Comparison of ENCODE assay signal across 8 cellular contexts in the genomic region with DNA sequence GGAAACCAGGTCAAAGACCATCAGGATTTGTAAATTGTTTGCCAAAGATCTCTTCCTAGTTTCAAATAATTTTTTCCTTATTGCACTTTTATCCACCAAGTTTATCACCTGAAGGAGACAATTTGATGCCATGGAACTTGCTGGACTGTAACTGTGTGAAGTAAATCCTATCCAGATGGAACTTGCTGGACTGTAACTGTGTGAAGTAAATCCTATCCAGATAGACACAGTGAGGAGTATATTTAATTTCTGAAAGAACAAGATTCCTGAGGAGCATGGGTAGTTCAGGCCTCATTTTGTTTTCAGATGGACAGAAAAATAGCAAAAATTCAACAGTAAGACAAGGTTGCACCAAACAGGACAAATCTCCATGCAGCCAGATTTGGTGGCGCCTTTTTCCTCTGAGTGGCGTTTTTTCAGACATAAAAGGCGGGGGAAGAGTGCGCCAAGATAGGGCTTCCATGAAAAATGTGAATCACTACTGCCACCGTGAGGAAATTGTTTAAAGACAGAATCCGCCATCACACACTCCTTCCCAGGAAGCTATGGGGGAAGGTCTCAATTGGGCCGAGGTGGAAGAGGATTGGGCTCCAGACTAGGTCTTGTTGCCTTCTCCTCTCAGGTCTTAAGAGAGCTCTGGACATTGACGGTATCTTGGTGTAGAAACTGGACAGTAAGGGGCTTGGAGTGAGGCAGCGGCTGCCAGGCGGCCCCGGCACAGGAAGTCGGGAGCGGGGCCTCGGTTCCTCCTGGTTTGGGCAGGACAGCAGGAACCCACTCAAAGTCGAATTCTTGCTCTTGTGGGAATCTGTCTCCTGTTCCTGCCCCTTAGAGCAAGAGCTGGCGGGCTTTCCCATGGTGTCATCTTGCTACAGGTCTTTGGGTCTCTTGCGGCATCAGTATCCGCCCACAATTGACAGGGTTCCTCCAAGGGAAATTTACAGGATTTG.
DNase-seq lines count a peak whose midpoint lies in the region; ATAC-seq lines count a peak whose summit lies in the region.

No MANE protein-coding gene starts in this region.

- peak overlapping the region; percentile 13 for H3K9ac ChIP-seq in muscle layer of colon (ENCODE audit: low read length)

- H3K27ac ChIP-seq in muscle layer of colon (ENCODE audit: low read depth, low read length), result peak overlapping the region; percentile 80

- DNase-seq in COLO829 (ENCODE audit: low spot score) (peak; percentile 12), DMS153 (lab: John Stamatoyannopoulos, UW) (no peak), mesenteric fat pad (ENCODE audit: low spot score) (no peak)
- peak; percentile 68 for DNase-seq in activated CD8-positive, alpha-beta memory T cell treated with anti-CD3 and anti-CD28 coated beads, Interleukin-2, amount 50 U/mL, for 4 hours
- no peak for DNase-seq in NK-92 treated with Interleukin-12 subunit alpha and Interleukin-12 subunit beta, amount 100 ng/mL, for 24 hours (lab: John Stamatoyannopoulos, UW)

- no peaks in the 10 kb centered on the region for H3K36me3 ChIP-seq in muscle layer of colon (ENCODE audit: insufficient read depth, low read length)

- ATAC-seq in HG02840 (IDR thresholded peaks at IDR 0.05; ENCODE audit: low FRiP score, unreplicated experiment) (peak; percentile 62), HG03196 (IDR thresholded peaks at IDR 0.05; ENCODE audit: unreplicated experiment) (no peak)

- peaks cover 16% of the 10 kb centered on the region for H3K4me1 ChIP-seq in muscle layer of colon (ENCODE audit: insufficient read depth, low read length)

- H3K9me3 ChIP-seq in muscle layer of colon (ENCODE audit: low read length), result no peaks in the 10 kb centered on the region

- peak overlapping the region in 1 of 2 donors; percentile 39 for H3K4me3 ChIP-seq in muscle layer of colon (ENCODE audit: low read depth in 1 of 2, low read length in 2 of 2)

- no peaks in the 10 kb centered on the region for H3K27me3 ChIP-seq in muscle layer of colon (ENCODE audit: control insufficient read depth in 1 of 2, insufficient read depth in 2 of 2, low read length in 2 of 2)

Comparison
In these comparisons a context has a peak if more than half of its experiments do, and no peak if none do; other contexts are left out.
1. DNase-seq: peak in COLO829 (single experiment) and activated CD8-positive, alpha-beta memory T cell treated with anti-CD3 and anti-CD28 coated beads, Interleukin-2, amount 50 U/mL, for 4 hours (single experiment); none in DMS153 (single experiment), mesenteric fat pad (single experiment) and NK-92 treated with Interleukin-12 subunit alpha and Interleukin-12 subunit beta, amount 100 ng/mL, for 24 hours (single experiment).